Comparison of ENCODE assay signal across 8 cellular contexts in the genomic region with DNA sequence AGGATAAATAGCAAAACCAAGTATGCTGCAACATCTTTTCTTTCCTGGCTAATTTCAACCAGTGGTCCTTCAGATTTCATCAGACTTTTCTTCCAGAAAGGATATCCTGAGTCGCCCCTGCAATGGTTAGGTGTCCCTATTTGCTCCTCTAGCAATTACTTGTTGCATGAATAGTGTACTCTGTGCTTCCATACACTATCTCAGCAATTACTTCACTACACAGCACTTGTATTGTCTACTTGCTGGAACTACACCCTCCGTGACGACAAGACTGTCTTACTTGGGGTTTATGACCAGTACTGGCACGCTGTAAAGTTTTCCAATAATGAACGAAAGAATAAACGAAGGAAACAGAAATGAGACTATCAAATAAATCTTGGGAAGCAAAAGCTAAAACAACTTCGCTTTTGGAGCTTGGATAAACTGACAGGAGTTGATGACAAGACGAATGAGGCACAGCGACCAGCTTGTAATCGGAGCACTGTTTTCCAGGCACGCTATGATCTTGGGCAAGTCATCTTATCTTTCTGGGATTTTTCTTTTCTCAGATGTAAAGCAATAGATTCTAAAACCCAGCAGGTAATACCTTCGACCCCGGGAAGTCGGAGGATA. TPM values are rescaled to one million over a fixed set of nuclear protein-coding genes. Genes with fewer than 3 reads are reported as not detected.
DNase-seq lines count a peak whose midpoint lies in the region; ATAC-seq and TF ChIP-seq lines count a peak whose summit lies in the region.
"Not testable (repeated sequence)": the region's sequence is repeated elsewhere in the genome, so short reads cannot be mapped to it uniquely, and the experiment has no call there.

No MANE protein-coding gene starts in this region.

- not testable (repeated sequence) for H3K36me3 ChIP-seq in CD4-positive, CD25-positive, alpha-beta regulatory T cell (ENCODE audit: control insufficient read depth, insufficient read depth, low read length); brain microvascular endothelial cell (replicated peaks); mucosa of descending colon (ENCODE audit: low read depth)

- H3K4me1 Mint-ChIP-seq in CD4-positive, CD25-positive, alpha-beta regulatory T cell: peaks cover 11 to 53% (median 31%) of the 10 kb centered on the region in 4 donors
- peaks cover 32 to 47% (median 41%) of the 10 kb centered on the region in 3 donors for H3K4me1 Mint-ChIP-seq in T-cell
- peaks cover 11 to 19% of the 10 kb centered on the region in 2 donors for H3K4me1 Mint-ChIP-seq in stimulated activated naive B cell treated with anti-CD40 and anti-IgM and Interleukin-4, amounts not matched to agents 10 μg/mL and 1 μg/mL and 100 μg/mL, for 72 hours

- not testable (repeated sequence) for TF ChIP-seq CTCF in LNCaP clone FGC (IDR thresholded peaks at IDR 0.05; ENCODE audit: control insufficient read depth, extremely low read depth, insufficient read depth); brain microvascular endothelial cell (IDR thresholded peaks at IDR 0.05; ENCODE audit: low read depth, low read length, missing control alignments); foreskin keratinocyte (conservative IDR thresholded peaks at IDR 0.05); mucosa of descending colon (IDR thresholded peaks at IDR 0.05)

- peak in 1 of 3 donors; percentile 52 for DNase-seq in CD4-positive, CD25-positive, alpha-beta regulatory T cell
- not testable (repeated sequence) for DNase-seq in LNCaP clone FGC (ENCODE audit: low read depth); foreskin keratinocyte; stimulated activated naive B cell treated with anti-CD40 and anti-IgM and Interleukin-4, amounts not matched to agents 10 μg/mL and 1 μg/mL and 100 μg/mL, for 72 hours
- DNase-seq in T-cell (peak in 3 of 34 experiments; percentile 13 to 19 (median 18)), brain microvascular endothelial cell (peak; percentile 29), mucosa of descending colon (peak in 1 of 3 donors; percentile 43)

- peak overlapping the region; percentile 95 for H3K4me3 ChIP-seq in CD4-positive, CD25-positive, alpha-beta regulatory T cell (ENCODE audit: low read depth, low read length)
- H3K4me3 ChIP-seq in LNCaP clone FGC (ENCODE audit: low read depth, low read length): peak overlapping the region; percentile 85
- peak overlapping the region; percentile 96 for H3K4me3 ChIP-seq in brain microvascular endothelial cell (ENCODE audit: low read depth, low read length)
- H3K4me3 ChIP-seq in mucosa of descending colon: peak overlapping the region; percentile 68

- ATAC-seq in CD4-positive, CD25-positive, alpha-beta regulatory T cell (ENCODE audit: low read depth in 2 of 2); stimulated activated naive B cell treated with anti-CD40 and anti-IgM and Interleukin-4, amounts not matched to agents 10 μg/mL and 1 μg/mL and 100 μg/mL, for 72 hours (replicated peaks): not testable (repeated sequence)
- peak; percentile 26 for ATAC-seq in GM21723 (IDR thresholded peaks at IDR 0.05; ENCODE audit: unreplicated experiment)
- peak in 3 of 4 experiments; percentile 2 to 39 (median 22) for ATAC-seq in T-cell (replicated peaks in 1 of 4)
- peak; percentile 22 for ATAC-seq in foreskin keratinocyte
- ATAC-seq in mucosa of descending colon: peak; percentile 71

- peak overlapping the region; percentile 96 to 100 (median 99) for H3K4me3 Mint-ChIP-seq in CD4-positive, CD25-positive, alpha-beta regulatory T cell
- H3K4me3 Mint-ChIP-seq in T-cell: peak overlapping the region; percentile 97 to 99 (median 98)
- peak overlapping the region; percentile 89 to 95 for H3K4me3 Mint-ChIP-seq in stimulated activated naive B cell treated with anti-CD40 and anti-IgM and Interleukin-4, amounts not matched to agents 10 μg/mL and 1 μg/mL and 100 μg/mL, for 72 hours

- peaks cover 27% of the 10 kb centered on the region for H3K4me1 ChIP-seq in CD4-positive, CD25-positive, alpha-beta regulatory T cell (ENCODE audit: control insufficient read depth, insufficient read depth, low read length, poor library complexity, severe bottlenecking)
- H3K4me1 ChIP-seq in foreskin keratinocyte: not testable (repeated sequence)
- peaks cover 13% of the 10 kb centered on the region for H3K4me1 ChIP-seq in mucosa of descending colon (ENCODE audit: low read depth)

- not testable (repeated sequence) for H3K27me3 Mint-ChIP-seq in CD4-positive, CD25-positive, alpha-beta regulatory T cell; T-cell; stimulated activated naive B cell treated with anti-CD40 and anti-IgM and Interleukin-4, amounts not matched to agents 10 μg/mL and 1 μg/mL and 100 μg/mL, for 72 hours

- H3K27ac Mint-ChIP-seq in CD4-positive, CD25-positive, alpha-beta regulatory T cell: peak overlapping the region; percentile 94 to 99 (median 98)
- H3K27ac Mint-ChIP-seq in T-cell: peak overlapping the region; percentile 96 to 100
- peak overlapping the region; percentile 93 for H3K27ac Mint-ChIP-seq in stimulated activated naive B cell treated with anti-CD40 and anti-IgM and Interleukin-4, amounts not matched to agents 10 μg/mL and 1 μg/mL and 100 μg/mL, for 72 hours

- in situ Hi-C loops in brain microvascular endothelial cell (cut with HindIII; ENCODE audit: low pct_ligation_motif_present, low sequenced_read_pairs): not testable (repeated sequence)

- H3K27ac ChIP-seq in CD4-positive, CD25-positive, alpha-beta regulatory T cell (ENCODE audit: insufficient read depth, low read length, poor library complexity, severe bottlenecking): peak overlapping the region; percentile 69
- H3K27ac ChIP-seq in brain microvascular endothelial cell (peak overlapping the region; percentile 46), foreskin keratinocyte (peak overlapping the region; percentile 38)

- not testable (repeated sequence) for H3K9me3 Mint-ChIP-seq in CD4-positive, CD25-positive, alpha-beta regulatory T cell; T-cell; stimulated activated naive B cell treated with anti-CD40 and anti-IgM and Interleukin-4, amounts not matched to agents 10 μg/mL and 1 μg/mL and 100 μg/mL, for 72 hours

- CTCF ChIA-PET in T-cell (lab: Charles Lee): interaction anchor here (1.2 to 1.4 kb wide), 2 partner anchors 362 to 379 kb away, joined by 3 to 4 read pairs; no protein-coding TSS in a partner anchor

- not testable (repeated sequence) for H3K36me3 Mint-ChIP-seq in CD4-positive, CD25-positive, alpha-beta regulatory T cell; T-cell; stimulated activated naive B cell treated with anti-CD40 and anti-IgM and Interleukin-4, amounts not matched to agents 10 μg/mL and 1 μg/mL and 100 μg/mL, for 72 hours

- not testable (repeated sequence) for H3K27me3 ChIP-seq in CD4-positive, CD25-positive, alpha-beta regulatory T cell (ENCODE audit: control insufficient read depth, insufficient read depth, low read length); brain microvascular endothelial cell (replicated peaks); foreskin keratinocyte

- POLR2A ChIA-PET in T-cell (lab: Charles Lee): not testable (repeated sequence)

- not testable (repeated sequence) for H3K9me3 ChIP-seq in CD4-positive, CD25-positive, alpha-beta regulatory T cell (ENCODE audit: control insufficient read depth in 2 of 2, low read length in 2 of 2); mucosa of descending colon

- intact Hi-C loops in mucosa of descending colon (cut with DNase I, micrococcal nuclease): not testable (repeated sequence)

RNA-seq across cellular contexts. Expression of gene NEK3, which starts 34.3 kb away (rescaled TPM):
- total RNA-seq in CD4-positive, CD25-positive, alpha-beta regulatory T cell: 7.1 TPM
- 10 to 100 TPM in 1 of 4 donors, 1 to 10 TPM in 3; 4.2 to 17.2 (median 5.6) TPM for polyA plus RNA-seq in CD4-positive, CD25-positive, alpha-beta regulatory T cell
- total RNA-seq in T-cell (1 to 10 TPM; 2.8 to 7.9 (median 4.3) TPM), foreskin keratinocyte (9.8 and 12.2 TPM in 2 replicates), mucosa of descending colon (10 to 100 TPM; 20.5 to 44.0 (median 35.9) TPM)
- polyA plus RNA-seq in foreskin keratinocyte: 8.7 and 9.0 TPM in 2 replicates
